8 cellular contexts compared by ENCODE assay signal in the genomic region with DNA sequence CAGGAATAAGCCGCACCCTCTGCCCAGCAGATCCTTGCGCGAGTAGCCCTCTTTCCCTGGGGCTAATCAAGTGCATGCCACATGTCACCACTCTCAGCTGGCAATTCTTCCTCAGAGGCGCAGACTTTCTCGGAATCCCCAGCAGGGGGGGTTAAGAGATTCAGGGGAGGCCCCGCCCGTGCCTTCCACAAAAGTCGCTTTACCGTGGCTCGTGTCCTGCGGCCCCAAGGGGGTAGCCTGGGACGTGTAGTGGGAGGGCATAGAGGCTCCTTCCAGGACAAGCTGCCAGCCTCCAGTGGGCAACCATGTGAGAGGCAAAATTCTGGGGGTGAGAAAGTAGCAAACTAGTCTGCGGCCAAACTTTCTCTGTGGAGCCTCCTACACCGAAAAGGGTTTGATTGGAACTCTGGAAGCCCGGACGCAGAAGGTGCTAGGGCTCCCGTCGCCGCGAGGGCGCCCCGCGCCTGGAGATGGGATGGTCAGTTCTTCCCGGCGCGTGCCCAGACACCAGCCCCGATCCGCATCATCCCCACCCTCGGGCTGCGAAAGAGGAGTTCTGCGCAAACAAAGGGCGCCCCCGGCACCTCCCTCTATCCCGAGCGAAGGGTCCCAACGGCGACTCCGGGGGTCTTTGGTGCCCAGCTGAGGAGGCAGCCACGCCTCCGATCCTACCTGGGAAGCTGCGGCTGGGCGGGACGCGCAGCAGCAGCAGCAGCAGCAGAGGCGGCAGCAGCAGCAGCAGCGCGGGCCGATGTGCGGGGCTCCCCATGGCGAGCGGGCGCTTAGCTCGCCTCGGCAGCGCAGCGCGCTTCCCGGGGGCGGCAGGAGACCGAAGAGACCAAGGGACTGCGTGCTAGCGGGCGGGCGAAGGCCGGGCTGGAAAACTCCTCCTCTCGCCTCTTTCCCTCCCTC. TPM values are rescaled to one million over a fixed set of nuclear protein-coding genes. Genes with fewer than 3 reads are reported as not detected.
DNase-seq lines count a peak whose midpoint lies in the region; ATAC-seq and TF ChIP-seq lines count a peak whose summit lies in the region.

A gene with protein sequence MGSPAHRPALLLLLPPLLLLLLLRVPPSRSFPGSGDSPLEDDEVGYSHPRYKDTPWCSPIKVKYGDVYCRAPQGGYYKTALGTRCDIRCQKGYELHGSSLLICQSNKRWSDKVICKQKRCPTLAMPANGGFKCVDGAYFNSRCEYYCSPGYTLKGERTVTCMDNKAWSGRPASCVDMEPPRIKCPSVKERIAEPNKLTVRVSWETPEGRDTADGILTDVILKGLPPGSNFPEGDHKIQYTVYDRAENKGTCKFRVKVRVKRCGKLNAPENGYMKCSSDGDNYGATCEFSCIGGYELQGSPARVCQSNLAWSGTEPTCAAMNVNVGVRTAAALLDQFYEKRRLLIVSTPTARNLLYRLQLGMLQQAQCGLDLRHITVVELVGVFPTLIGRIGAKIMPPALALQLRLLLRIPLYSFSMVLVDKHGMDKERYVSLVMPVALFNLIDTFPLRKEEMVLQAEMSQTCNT (minus strand): TSS at position 848 of the 912 bp plus-strand sequence. CDS start 79 bp downstream, at position 769.

- H3K27me3 ChIP-seq in HL-60 (ENCODE audit: insufficient read depth, poor library complexity, severe bottlenecking) (no peaks in the 10 kb centered on the region), mucosa of stomach (ENCODE audit: control insufficient read depth, insufficient read depth, low read length) (peaks cover 10% of the 10 kb centered on the region)
- H3K27me3 ChIP-seq in CD8-positive, alpha-beta T cell (ENCODE audit: insufficient read depth, low read length), result no peaks in the 10 kb centered on the region

- H3K27me3 Mint-ChIP-seq in CD8-positive, alpha-beta T cell (ENCODE audit: low read depth), result peaks cover 37% of the 10 kb centered on the region

- POLR2A ChIA-PET in CD8-positive, alpha-beta T cell (lab: Charles Lee), result no interaction called here

- no peak within 1 kb of the TSS for H3K27ac ChIP-seq in HL-60 (replicated peaks)
- no peak within 1 kb of the TSS for H3K27ac ChIP-seq in CD8-positive, alpha-beta T cell (ENCODE audit: low read depth, low read length)

- peak in 2 of 3 experiments; percentile 58 to 73 for DNase-seq in NCI-H1417 (lab: John Stamatoyannopoulos, UW)
- no peak for DNase-seq in NCI-H1417 treated with DMSO at 0.1 percent for 48 hours (lab: John Stamatoyannopoulos, UW)
- DNase-seq in HL-60 (ENCODE audit: low read depth in 1 of 2, low spot score in 1 of 2), result peak in 1 of 2 experiments; percentile 62
- DNase-seq in SKM-1 treated with dmso at 0.1 percent for 144 hours (lab: John Stamatoyannopoulos, UW; ENCODE audit: unreplicated experiment), result peak; percentile 14
- DNase-seq in epithelial cell of proximal tubule (ENCODE audit: low read depth), result no peak
- no peak for DNase-seq in CD8-positive, alpha-beta T cell
- no peak for DNase-seq in SHP77 treated with DMSO at 0.1 percent for 48 hours (lab: John Stamatoyannopoulos, UW)

- no peak within 1 kb of the TSS for H3K27ac Mint-ChIP-seq in CD8-positive, alpha-beta T cell

- H3K4me3 ChIP-seq in HL-60 (replicated peaks; ENCODE audit: insufficient read depth, low read length), result peak within 1 kb of the TSS; percentile 46
- peak within 1 kb of the TSS; percentile 53 for H3K4me3 ChIP-seq in epithelial cell of proximal tubule (ENCODE audit: low read depth, low read length)
- H3K4me3 ChIP-seq in mucosa of stomach (ENCODE audit: low read length), result peak within 1 kb of the TSS; percentile 63
- no peak within 1 kb of the TSS for H3K4me3 ChIP-seq in CD8-positive, alpha-beta T cell (ENCODE audit: low read depth, low read length)

- intact Hi-C loops in CD8-positive, alpha-beta T cell (cut with DNase I, micrococcal nuclease), result no loop called here

- no peak for ATAC-seq in CD8-positive, alpha-beta T cell

- H3K9me3 Mint-ChIP-seq in CD8-positive, alpha-beta T cell, result no peaks in the 10 kb centered on the region

- H3K4me1 ChIP-seq in mucosa of stomach (ENCODE audit: control insufficient read depth, insufficient read depth, low read length), result peaks cover 10% of the 10 kb centered on the region
- no peaks in the 10 kb centered on the region for H3K4me1 ChIP-seq in CD8-positive, alpha-beta T cell (ENCODE audit: insufficient read depth, low read length)

- CTCF ChIA-PET in CD8-positive, alpha-beta T cell (lab: Charles Lee), result no interaction called here

- H3K4me1 Mint-ChIP-seq in CD8-positive, alpha-beta T cell (ENCODE audit: low read depth), result peaks cover 4% of the 10 kb centered on the region

- TF ChIP-seq CTCF in HL-60 (IDR thresholded peaks at IDR 0.05; ENCODE audit: insufficient read depth, low read length), result no peak
- peak; percentile 40 for TF ChIP-seq CTCF in epithelial cell of proximal tubule (conservative IDR thresholded peaks at IDR 0.05; ENCODE audit: low read depth, low read length)
- TF ChIP-seq CTCF in CD8-positive, alpha-beta T cell (IDR thresholded peaks at IDR 0.05), result no peak

- no peak within 1 kb of the TSS for H3K4me3 Mint-ChIP-seq in CD8-positive, alpha-beta T cell

- H3K36me3 Mint-ChIP-seq in CD8-positive, alpha-beta T cell, result no peaks in the 10 kb centered on the region

- no peaks in the 10 kb centered on the region for H3K36me3 ChIP-seq in mucosa of stomach (ENCODE audit: control insufficient read depth, insufficient read depth, low read length)
- no peaks in the 10 kb centered on the region for H3K36me3 ChIP-seq in CD8-positive, alpha-beta T cell (ENCODE audit: insufficient read depth, low read length)

- no peaks in the 10 kb centered on the region for H3K9me3 ChIP-seq in mucosa of stomach (ENCODE audit: control insufficient read depth, low read length)
- H3K9me3 ChIP-seq in CD8-positive, alpha-beta T cell (ENCODE audit: low read length), result no peaks in the 10 kb centered on the region

- peak within 1 kb of the TSS; percentile 8 for H3K9ac ChIP-seq in mucosa of stomach (ENCODE audit: low read length)

RNA-seq across cellular contexts. Expression of the gene that starts here (rescaled TPM):
- 32.0 and 37.0 TPM in 2 replicates for total RNA-seq in epithelial cell of proximal tubule
- not detected for total RNA-seq in CD8-positive, alpha-beta T cell

Comparison
In these comparisons a context has a peak if more than half of its experiments do, and no peak if none do; other contexts are left out.
1. RNA of the gene that starts here (total RNA-seq): 32.0 to 37.0 TPM in epithelial cell of proximal tubule; not detected in CD8-positive, alpha-beta T cell; every median in the first group is over 10 times any median in the second.
2. DNase-seq: peak in NCI-H1417 (2 of 3) and SKM-1 treated with dmso at 0.1 percent for 144 hours (single experiment); none in NCI-H1417 treated with DMSO at 0.1 percent for 48 hours (single experiment), epithelial cell of proximal tubule (single experiment), CD8-positive, alpha-beta T cell (0 of 7) and SHP77 treated with DMSO at 0.1 percent for 48 hours (single experiment).